ENCODE assay signal across 12 cellular contexts in the genomic region with DNA sequence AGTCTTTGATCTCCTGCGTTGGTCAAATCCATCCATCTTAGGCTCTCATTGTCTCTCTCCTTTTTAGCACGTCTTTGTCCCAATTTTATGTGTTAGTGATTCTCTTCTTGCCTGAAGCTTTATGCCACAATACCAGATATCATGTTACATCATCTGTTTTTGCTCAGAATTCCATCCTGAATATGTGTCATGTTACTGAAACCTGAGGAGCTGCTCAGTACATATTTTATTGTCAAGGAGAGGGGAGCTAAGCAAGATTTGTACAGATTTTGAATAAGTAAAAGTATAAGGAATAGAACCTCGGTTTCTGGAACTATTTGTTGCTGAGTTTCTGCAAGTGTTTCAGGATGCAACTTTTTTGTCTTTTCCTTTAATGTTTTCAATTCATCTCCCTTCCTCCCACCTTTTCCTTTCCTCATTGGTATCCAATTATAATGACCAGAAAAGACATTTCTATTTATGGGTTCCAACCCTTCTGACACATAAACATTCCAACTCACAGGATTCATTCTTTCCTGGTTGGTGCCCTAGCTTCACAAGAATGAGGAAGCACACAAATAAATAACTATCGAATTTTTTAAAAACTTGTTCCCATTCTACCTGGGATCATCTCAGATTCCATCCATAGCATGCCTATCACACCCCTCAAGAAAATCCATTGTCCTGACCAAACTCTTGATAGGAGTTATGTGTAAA.
DNase-seq lines count a peak whose midpoint lies in the region; ATAC-seq and TF ChIP-seq lines count a peak whose summit lies in the region.
"Had no signal": no experiment of that assay in that cellular context is flagged by ENCODE, and none has a peak within 500 bp of the region (broad histone marks: within the 10 kb centered on the region; RNA-seq: fewer than 3 reads in every experiment).

No MANE protein-coding gene starts in this region.

- DNase-seq in SIG-M5 treated with dmso at 0.1 percent for 504 hours (lab: John Stamatoyannopoulos, UW; ENCODE audit: unreplicated experiment), result peak; percentile 18
- DNase-seq in SIG-M5 (lab: John Stamatoyannopoulos, UW), result no peak
- DNase-seq in SJCRH30, result peak; percentile 10 to 74
- DNase-seq in fibroblast of the aortic adventitia (ENCODE audit: low read depth), result peak; percentile 77
- DNase-seq in type B pancreatic cell (ENCODE audit: extremely low spot score, unreplicated experiment), result no peak
- no peak for DNase-seq in foreskin melanocyte
- no peak for DNase-seq in NOMO-1 (lab: John Stamatoyannopoulos, UW; ENCODE audit: unreplicated experiment in 2 of 2)
- DNase-seq: hypothalamus, NCI-H82 had no signal

- ATAC-seq in GM18505 (IDR thresholded peaks at IDR 0.05; ENCODE audit: unreplicated experiment), result no peak
- ATAC-seq: activated CD4-positive, CD25-positive, alpha-beta regulatory T cell treated with anti-CD3 and anti-CD28 coated beads, Interleukin-2, amount 50 U/mL, for 24 hours had no signal

- H3K4me1 ChIP-seq in SJCRH30, result peaks cover 21% of the 10 kb centered on the region

- H3K9me3 Mint-ChIP-seq in type B pancreatic cell, result peaks cover 4% of the 10 kb centered on the region

- no peaks in the 10 kb centered on the region for H3K36me3 ChIP-seq in SJCRH30

- peak overlapping the region; percentile 20 for H3K27ac ChIP-seq in SJCRH30

- no peaks in the 10 kb centered on the region for H3K27me3 Mint-ChIP-seq in type B pancreatic cell
- H3K27me3 Mint-ChIP-seq: activated naive CD8-positive, alpha-beta T cell had no signal

- peak overlapping the region; percentile 56 for H3K27ac Mint-ChIP-seq in type B pancreatic cell
- H3K27ac Mint-ChIP-seq: activated naive CD8-positive, alpha-beta T cell had no signal

- H3K9me3 ChIP-seq in SJCRH30 (replicated peaks), result no peaks in the 10 kb centered on the region

- no peak for TF ChIP-seq POLR2A in GM18505 (IDR thresholded peaks at IDR 0.05; ENCODE audit: borderline replicate concordance, extremely low read depth, insufficient read depth, insufficient read length)

- no peaks in the 10 kb centered on the region for H3K36me3 Mint-ChIP-seq in type B pancreatic cell

- H3K4me1 Mint-ChIP-seq in type B pancreatic cell (ENCODE audit: unreplicated experiment), result peaks cover 12% of the 10 kb centered on the region

- no peak overlapping the region for H3K4me3 ChIP-seq in SJCRH30
- no peak overlapping the region for H3K4me3 ChIP-seq in fibroblast of the aortic adventitia (ENCODE audit: low read depth, low read length)

- H3K4me3 Mint-ChIP-seq in type B pancreatic cell, result peak overlapping the region; percentile 4
- H3K4me3 Mint-ChIP-seq: activated naive CD8-positive, alpha-beta T cell had no signal

- H3K27me3 ChIP-seq in SJCRH30, result no peaks in the 10 kb centered on the region

- TF ChIP-seq CTCF in fibroblast of the aortic adventitia (IDR thresholded peaks at IDR 0.05; ENCODE audit: insufficient read depth, low read length) (no peak), type B pancreatic cell (conservative IDR thresholded peaks at IDR 0.05) (no peak)

Comparison
In these comparisons a context has a peak if more than half of its experiments do, and no peak if none do; other contexts are left out.
1. DNase-seq: peak in SIG-M5 treated with dmso at 0.1 percent for 504 hours (single experiment), SJCRH30 (2 of 2) and fibroblast of the aortic adventitia (single experiment); none in SIG-M5 (single experiment), type B pancreatic cell (single experiment), foreskin melanocyte (single experiment) and NOMO-1 (0 of 2).